ENCODE assay signal across 13 cellular contexts in genomic region chr12:49482095-49483051, GRCh38. TPM values are rescaled to one million over a fixed set of nuclear protein-coding genes. Genes with fewer than 3 reads are reported as not detected.
DNase-seq lines count a peak whose midpoint lies in the region; ATAC-seq and TF ChIP-seq lines count a peak whose summit lies in the region.
"Had no signal": no experiment of that assay in that cellular context is flagged by ENCODE, and none has a peak within 500 bp of the region (broad histone marks: within the 10 kb centered on the region; RNA-seq: fewer than 3 reads in every experiment).

No MANE protein-coding gene starts in this region.

- H3K27ac Mint-ChIP-seq in stimulated activated naive CD8-positive, alpha-beta T cell treated with anti-CD3 and anti-CD28 coated beads, Interleukin-15, amount 100 ng/mL, for 72 hours, result peak overlapping the region in 1 of 2 donors; percentile 37

- H3K4me1 Mint-ChIP-seq in stimulated activated naive CD8-positive, alpha-beta T cell treated with anti-CD3 and anti-CD28 coated beads, Interleukin-15, amount 100 ng/mL, for 72 hours, result no peaks in the 10 kb centered on the region

- H3K27ac ChIP-seq in RWPE2 (ENCODE audit: poor library complexity, severe bottlenecking) (peak overlapping the region; percentile 53), lower lobe of right lung (peak overlapping the region; percentile 37)
- H3K27ac ChIP-seq: transverse colon had no signal

- H3K4me3 ChIP-seq in RWPE2 (ENCODE audit: severe bottlenecking) (no peak overlapping the region), lower lobe of right lung (no peak overlapping the region)
- H3K4me3 ChIP-seq: transverse colon had no signal

- ATAC-seq in RWPE2 (ENCODE audit: low read depth) (peak; percentile 78), lower lobe of right lung (peak; percentile 78 to 93), HG03025 (IDR thresholded peaks at IDR 0.05; ENCODE audit: low FRiP score, unreplicated experiment) (no peak)
- no peak for ATAC-seq in stimulated activated naive CD8-positive, alpha-beta T cell treated with anti-CD3 and anti-CD28 coated beads, Interleukin-15, amount 100 ng/mL, for 72 hours
- ATAC-seq: activated T-cell treated with anti-CD3 and anti-CD28 coated beads, Interleukin-2, amount 50 U/mL, for 4 hours; left colon had no signal

- no peak overlapping the region for H3K4me3 Mint-ChIP-seq in stimulated activated naive CD8-positive, alpha-beta T cell treated with anti-CD3 and anti-CD28 coated beads, Interleukin-15, amount 100 ng/mL, for 72 hours
- H3K4me3 Mint-ChIP-seq: activated T-cell treated with anti-CD3 and anti-CD28 coated beads, Interleukin-2, amount 50 U/mL, for 4 hours had no signal

- no peaks in the 10 kb centered on the region for H3K9me3 Mint-ChIP-seq in stimulated activated naive CD8-positive, alpha-beta T cell treated with anti-CD3 and anti-CD28 coated beads, Interleukin-15, amount 100 ng/mL, for 72 hours
- H3K9me3 Mint-ChIP-seq: activated T-cell treated with anti-CD3 and anti-CD28 coated beads, Interleukin-2, amount 50 U/mL, for 4 hours had no signal

- H3K4me1 ChIP-seq in RWPE2 (ENCODE audit: insufficient read depth, poor library complexity, severe bottlenecking) (peaks cover 26% of the 10 kb centered on the region), lower lobe of right lung (no peaks in the 10 kb centered on the region)

- no peaks in the 10 kb centered on the region for H3K27me3 ChIP-seq in RWPE2 (ENCODE audit: insufficient read depth, poor library complexity, severe bottlenecking)
- no peaks in the 10 kb centered on the region for H3K27me3 ChIP-seq in lower lobe of right lung (ENCODE audit: low read depth)
- H3K27me3 ChIP-seq: transverse colon had no signal

- H3K36me3 ChIP-seq in RWPE2 (ENCODE audit: low read depth), result peaks cover 20% of the 10 kb centered on the region
- peaks cover 16% of the 10 kb centered on the region for H3K36me3 ChIP-seq in lower lobe of right lung
- H3K36me3 ChIP-seq: transverse colon had no signal

- DNase-seq in EL, result peak; percentile 51
- DNase-seq in LoVo (ENCODE audit: low spot score), result peak; percentile 18
- DNase-seq in RWPE2 (ENCODE audit: low spot score), result no peak
- DNase-seq in lower lobe of right lung, result no peak
- DNase-seq in NCI-H128 (lab: John Stamatoyannopoulos, UW; ENCODE audit: unreplicated experiment), result no peak
- DNase-seq in H4 (ENCODE audit: low spot score), result no peak
- no peak for DNase-seq in stimulated activated naive CD8-positive, alpha-beta T cell treated with anti-CD3 and anti-CD28 coated beads, Interleukin-15, amount 100 ng/mL, for 72 hours
- DNase-seq: activated T-cell treated with anti-CD3 and anti-CD28 coated beads, Interleukin-2, amount 50 U/mL, for 4 hours; central memory CD4-positive, alpha-beta T cell; left colon; transverse colon had no signal

- intact Hi-C loops in lower lobe of right lung (cut with DNase I), result no loop called here

- TF ChIP-seq CTCF in RWPE2 (IDR thresholded peaks at IDR 0.05; ENCODE audit: poor library complexity, severe bottlenecking), result no peak
- no peak for TF ChIP-seq CTCF in lower lobe of right lung (IDR thresholded peaks at IDR 0.05)

- no peaks in the 10 kb centered on the region for H3K9me3 ChIP-seq in RWPE2 (ENCODE audit: severe bottlenecking)
- no peaks in the 10 kb centered on the region for H3K9me3 ChIP-seq in lower lobe of right lung
- H3K9me3 ChIP-seq: Caco-2, transverse colon had no signal

- H3K27me3 Mint-ChIP-seq in stimulated activated naive CD8-positive, alpha-beta T cell treated with anti-CD3 and anti-CD28 coated beads, Interleukin-15, amount 100 ng/mL, for 72 hours, result no peaks in the 10 kb centered on the region

RNA-seq across cellular contexts. Expression of gene KCNH3, which starts 56.5 kb away (rescaled TPM):
- 2.3 TPM for total RNA-seq in lower lobe of right lung
- total RNA-seq in H4 (2014; rRNA removed; shearing (Covaris generic)), result 0.70 and 1.6 TPM in 2 replicates

Comparison
In these comparisons a context has a peak if more than half of its experiments do, and no peak if none do; other contexts are left out.
1. DNase-seq: peak in EL (single experiment) and LoVo (single experiment); none in RWPE2 (single experiment), lower lobe of right lung (single experiment), NCI-H128 (single experiment), H4 (single experiment) and stimulated activated naive CD8-positive, alpha-beta T cell treated with anti-CD3 and anti-CD28 coated beads, Interleukin-15, amount 100 ng/mL, for 72 hours (0 of 2).
2. ATAC-seq: peak in RWPE2 (single experiment) and lower lobe of right lung (2 of 2); none in HG03025 (single experiment) and stimulated activated naive CD8-positive, alpha-beta T cell treated with anti-CD3 and anti-CD28 coated beads, Interleukin-15, amount 100 ng/mL, for 72 hours (single experiment).